In genomic region chr14:54564071-54564798, GRCh38 we compare ENCODE assay signal across 8 cellular contexts. TPM values are rescaled to one million over a fixed set of nuclear protein-coding genes. Genes with fewer than 3 reads are reported as not detected.
DNase-seq lines count a peak whose midpoint lies in the region; FAIRE-seq and TF ChIP-seq lines count a peak whose summit lies in the region.

No MANE protein-coding gene starts in this region.

- H3K9me3 ChIP-seq in SJCRH30 (replicated peaks): no peaks in the 10 kb centered on the region
- H3K9me3 ChIP-seq in endothelial cell of umbilical vein (replicated peaks; ENCODE audit: control insufficient read depth, insufficient read depth, low read length): no peaks in the 10 kb centered on the region
- H3K9me3 ChIP-seq in neural progenitor cell (ENCODE audit: low read depth): no peaks in the 10 kb centered on the region

- H3K27ac ChIP-seq in SJCRH30 (no peak overlapping the region), endothelial cell of umbilical vein (ENCODE audit: insufficient read depth, low read depth, low read length) (peak overlapping the region; percentile 80), neural progenitor cell (no peak overlapping the region)

- dilution Hi-C loops in endothelial cell of umbilical vein (cut with MboI; ENCODE audit: extremely low pct_ligation_motif_present, low sequenced_read_pairs): no loop called here

- H3K4me3 Mint-ChIP-seq in IgD-negative memory B cell: peak overlapping the region; percentile 86 to 100 (median 96)
- peak overlapping the region; percentile 88 for H3K4me3 Mint-ChIP-seq in neural progenitor cell

- H4K20me1 ChIP-seq in endothelial cell of umbilical vein (replicated peaks; ENCODE audit: control insufficient read depth, extremely low read depth, insufficient read depth, low read length): no peaks in the 10 kb centered on the region
- H4K20me1 ChIP-seq in neural progenitor cell (ENCODE audit: low read depth): peaks cover 7% of the 10 kb centered on the region

- H3K9ac ChIP-seq in endothelial cell of umbilical vein (replicated peaks; ENCODE audit: extremely low read depth, insufficient read depth, low read length) (peak overlapping the region; percentile 98), neural progenitor cell (no peak overlapping the region)

- BruUV-seq in endothelial cell of umbilical vein (replicated peaks; lab: Mats Ljungman, UMichigan): TSS peak; percentile 40

- TF ChIP-seq POLR2A in endothelial cell of umbilical vein (IDR thresholded peaks at IDR 0.05; ENCODE audit: low read depth, low read length): no peak

- peak overlapping the region; percentile 87 for H3K4me3 ChIP-seq in SJCRH30
- H3K4me3 ChIP-seq in endothelial cell of umbilical vein (replicated peaks in 1 of 3; ENCODE audit: insufficient read depth in 1 of 3, low read depth in 1 of 3, low read length in 3 of 3): peak overlapping the region in 1 of 3 experiments; percentile 60
- H3K4me3 ChIP-seq in neural progenitor cell: peak overlapping the region; percentile 61

- H3K9me3 Mint-ChIP-seq in IgD-negative memory B cell (no peaks in the 10 kb centered on the region), neural progenitor cell (no peaks in the 10 kb centered on the region)

- no peaks in the 10 kb centered on the region for H3K27me3 ChIP-seq in SJCRH30
- H3K27me3 ChIP-seq in endothelial cell of umbilical vein (ENCODE audit: control insufficient read depth in 2 of 2, insufficient read depth in 2 of 2, low read length in 2 of 2): no peaks in the 10 kb centered on the region
- peaks cover 56% of the 10 kb centered on the region for H3K27me3 ChIP-seq in neural progenitor cell

- peaks cover 5% of the 10 kb centered on the region; the same call in 1 of the 2 replicates for H3K4me1 ChIP-seq in SJCRH30
- peaks cover 16% of the 10 kb centered on the region for H3K4me1 ChIP-seq in endothelial cell of umbilical vein (ENCODE audit: control insufficient read depth, extremely low read depth, insufficient read depth, low read length)
- H3K4me1 ChIP-seq in neural progenitor cell: peaks cover 10% of the 10 kb centered on the region

- H3K4me2 ChIP-seq in endothelial cell of umbilical vein (ENCODE audit: insufficient read depth, low read length): peak overlapping the region; percentile 71
- peak overlapping the region; percentile 90 for H3K4me2 ChIP-seq in neural progenitor cell

- peak; percentile 50 for DNase-seq in EH (ENCODE audit: low read depth)
- DNase-seq in SJCRH30: peak in 1 of 2 experiments; percentile 55
- DNase-seq in endothelial cell of umbilical vein (ENCODE audit: low read depth, low spot score): peak; percentile 73
- peak; percentile 32 for DNase-seq in neural progenitor cell (ENCODE audit: low spot score)
- no peak for DNase-seq in nucleus accumbens (lab: John Stamatoyannopoulos, UW)
- DNase-seq in NK-92 (lab: John Stamatoyannopoulos, UW; ENCODE audit: unreplicated experiment): no peak
- DNase-seq in T1000 (lab: John Stamatoyannopoulos, UW): no peak

- H3K27me3 Mint-ChIP-seq in IgD-negative memory B cell: no peaks in the 10 kb centered on the region
- H3K27me3 Mint-ChIP-seq in neural progenitor cell (ENCODE audit: insufficient read depth, low read depth): peaks cover 7% of the 10 kb centered on the region

- H3K4me1 Mint-ChIP-seq in IgD-negative memory B cell (peaks cover 11 to 26% (median 18%) of the 10 kb centered on the region in 3 donors), neural progenitor cell (peaks cover 14% of the 10 kb centered on the region)

- H2AFZ ChIP-seq in endothelial cell of umbilical vein (ENCODE audit: low read depth, low read length) (no peak overlapping the region), neural progenitor cell (replicated peaks) (no peak overlapping the region)

- peaks cover 2% of the 10 kb centered on the region for H3K36me3 Mint-ChIP-seq in IgD-negative memory B cell
- H3K36me3 Mint-ChIP-seq in neural progenitor cell: no peaks in the 10 kb centered on the region

- CTCF ChIA-PET in endothelial cell of umbilical vein (lab: Charles Lee): interaction anchor here (0.6 to 8.5 kb wide), 62 partner anchors 10 to 910 kb away, joined by 3 to 286 read pairs (median 6); partner anchors contain the start of genes CDKN3 and CGRRF1

- peaks cover 25% of the 10 kb centered on the region for H3F3A ChIP-seq in neural progenitor cell (ENCODE audit: low read depth)

- TF ChIP-seq CTCF in endothelial cell of umbilical vein (IDR thresholded peaks at IDR 0.05; ENCODE audit: extremely low read depth in 1 of 2, insufficient read depth in 1 of 2, low read depth in 1 of 2, low read length in 2 of 2): peak; percentile 44 to 54
- TF ChIP-seq CTCF in neural progenitor cell (IDR thresholded peaks at IDR 0.05): peak; percentile 96

- POLR2A ChIA-PET in endothelial cell of umbilical vein (lab: Charles Lee): interaction anchor here (0.6 to 3.9 kb wide), 3 partner anchors 90 to 274 kb away, joined by 3 to 54 read pairs (median 13); no protein-coding TSS in a partner anchor

- H3K36me3 ChIP-seq in SJCRH30 (no peaks in the 10 kb centered on the region), endothelial cell of umbilical vein (ENCODE audit: control insufficient read depth in 2 of 2, extremely low read depth in 1 of 2, insufficient read depth in 2 of 2, low read length in 2 of 2) (no peaks in the 10 kb centered on the region), neural progenitor cell (no peaks in the 10 kb centered on the region)

- H3K27ac Mint-ChIP-seq in IgD-negative memory B cell (peak overlapping the region; percentile 52 to 100 (median 92)), neural progenitor cell (no peak overlapping the region)

- FAIRE-seq in endothelial cell of umbilical vein (lab: Jason Lieb, UNC): peak; percentile 63

- H3K9me1 ChIP-seq in endothelial cell of umbilical vein (replicated peaks; ENCODE audit: control insufficient read depth, extremely low read depth, insufficient read depth, low read length): no peaks in the 10 kb centered on the region

- intact Hi-C loops in endothelial cell of umbilical vein (cut with micrococcal nuclease): loop anchor here (1.0 to 2.0 kb wide), 7 partner anchors 75 to 463 kb away; partner anchors contain the start of genes GMFB, SOCS4 and WDHD1

- peaks cover 30% of the 10 kb centered on the region for H3K79me2 ChIP-seq in endothelial cell of umbilical vein (ENCODE audit: control insufficient read depth, insufficient read depth, low read length)
- no peaks in the 10 kb centered on the region for H3K79me2 ChIP-seq in neural progenitor cell (ENCODE audit: low read depth)

TF ChIP-seq in endothelial cell of umbilical vein, 7 proteins besides CTCF, POLR2A, EP300 and RAD21:
- TF ChIP-seq MAX (IDR thresholded peaks at IDR 0.05; ENCODE audit: insufficient read depth, insufficient read length) (no peak), JUN (IDR thresholded peaks at IDR 0.05; ENCODE audit: borderline replicate concordance, insufficient read depth, insufficient read length, low read depth) (no peak), GATA2 (IDR thresholded peaks at IDR 0.05; ENCODE audit: insufficient read depth, insufficient read length, low read depth, low read length) (no peak), POLR2AphosphoS5 (IDR thresholded peaks at IDR 0.05; ENCODE audit: insufficient read depth, low read depth, low read length) (no peak), MYC (IDR thresholded peaks at IDR 0.05; ENCODE audit: low read depth, low read length) (no peak), EZH2 (IDR thresholded peaks at IDR 0.05; ENCODE audit: borderline replicate concordance, low read depth, low read length, severe bottlenecking) (no peak), FOS (IDR thresholded peaks at IDR 0.05; ENCODE audit: borderline replicate concordance, insufficient read depth, low read length) (no peak)

RNA-seq across cellular contexts. Expression of gene SAMD4A, which starts 2.7 kb away (rescaled TPM):
- polyA plus RNA-seq in IgD-negative memory B cell: 5.8 TPM
- 12.0 and 12.1 TPM in 2 replicates for total RNA-seq in SJCRH30 (2014; rRNA removed; shearing (Covaris generic))
- 88.8 and 95.3 TPM in 2 replicates for total RNA-seq in endothelial cell of umbilical vein
- 31.8 and 37.7 TPM in 2 replicates for polyA plus RNA-seq in endothelial cell of umbilical vein
- 27.5 and 30.5 TPM in 2 replicates for polyA plus RNA-seq in endothelial cell of umbilical vein (2011; cell fraction: cytosol; rRNA removed)
- polyA plus RNA-seq in endothelial cell of umbilical vein (2011; cell fraction: nucleus; rRNA removed): 108 and 143 TPM in 2 replicates
- 48.8 and 52.8 TPM in 2 replicates for polyA plus RNA-seq in endothelial cell of umbilical vein (2012)
- 164 and 178 TPM in 2 replicates for polyA minus RNA-seq in endothelial cell of umbilical vein
- polyA minus RNA-seq in endothelial cell of umbilical vein (2011; cell fraction: cytosol; rRNA and poly(A)+ RNA removed): 1.9 TPM
- polyA minus RNA-seq in endothelial cell of umbilical vein (2011; cell fraction: nucleus; rRNA and poly(A)+ RNA removed): 249 and 262 TPM in 2 replicates
- total RNA-seq in neural progenitor cell (ENCODE audit: low replicate concordance): 4.3 and 4.6 TPM in 2 replicates

RNA-seq across cellular contexts. Expression of gene CGRRF1, which starts 54.5 kb away (rescaled TPM):
- 24.0 TPM for polyA plus RNA-seq in IgD-negative memory B cell
- 10.4 and 12.7 TPM in 2 replicates for total RNA-seq in SJCRH30 (2014; rRNA removed; shearing (Covaris generic))
- total RNA-seq in endothelial cell of umbilical vein: 15.7 and 15.8 TPM in 2 replicates
- 4.5 and 6.6 TPM in 2 replicates for polyA plus RNA-seq in endothelial cell of umbilical vein
- polyA plus RNA-seq in endothelial cell of umbilical vein (2011; cell fraction: cytosol; rRNA removed): 8.5 and 11.2 TPM in 2 replicates
- polyA plus RNA-seq in endothelial cell of umbilical vein (2011; cell fraction: nucleus; rRNA removed): 10.4 and 13.1 TPM in 2 replicates
- 13.8 and 15.9 TPM in 2 replicates for polyA plus RNA-seq in endothelial cell of umbilical vein (2012)
- 6.4 and 8.8 TPM in 2 replicates for polyA minus RNA-seq in endothelial cell of umbilical vein
- 4.6 TPM for polyA minus RNA-seq in endothelial cell of umbilical vein (2011; cell fraction: cytosol; rRNA and poly(A)+ RNA removed)
- polyA minus RNA-seq in endothelial cell of umbilical vein (2011; cell fraction: nucleus; rRNA and poly(A)+ RNA removed): 7.0 and 8.8 TPM in 2 replicates
- 29.6 and 36.1 TPM in 2 replicates for total RNA-seq in neural progenitor cell (ENCODE audit: low replicate concordance)

Comparison
In these comparisons a context has a peak if more than half of its experiments do, and no peak if none do; other contexts are left out.
1. DNase-seq: peak in EH (single experiment), endothelial cell of umbilical vein (single experiment) and neural progenitor cell (single experiment); none in nucleus accumbens (0 of 56), NK-92 (single experiment) and T1000 (single experiment).